ENCODE assay signal across 20 cellular contexts in genomic region chr2:211846031-211846400, GRCh38.
"Had no signal": no experiment of that assay in that cellular context is flagged by ENCODE, and none has a peak within 500 bp of the region (broad histone marks: within the 10 kb centered on the region; RNA-seq: fewer than 3 reads in every experiment).

No MANE protein-coding gene starts in this region.

- H3K9me3 ChIP-seq: SJCRH30 had no signal

- H3K27ac ChIP-seq: SJCRH30, SK-N-MC had no signal

- DNase-seq: activated CD4-positive, alpha-beta T cell treated with anti-CD3 and anti-CD28 coated beads, Interleukin-2, amount 10 ng/mL, durations not matched to agents 24 days and 14 days; activated CD4-positive, alpha-beta T cell treated with anti-CD3 and anti-CD28 coated beads, Interleukin-2, amount 50 U/mL, for 48 hours; activated CD8-positive, alpha-beta T cell treated with anti-CD3 and anti-CD28 coated beads, Interleukin-2, amount 10 ng/mL, durations not matched to agents 7 days and 5 days; activated gamma-delta T cell treated with Interleukin-2 at 50 U/mL for 16 hours; activated naive CD4-positive, alpha-beta T cell treated with anti-CD3 and anti-CD28 coated beads for 36 hours; activated T-cell treated with anti-CD3 and anti-CD28 coated beads, Interleukin-2, amount 50 U/mL, for 24 hours; anterior cingulate cortex; central memory CD4-positive, alpha-beta T cell; NCI-H1092 treated with DMSO at 0.1 percent for 48 hours; NCI-H1417; NCI-H187; NCI-H2029 treated with DMSO at 0.1 percent for 48 hours; NCI-H345; NCI-H526 treated with DMSO at 0.1 percent for 48 hours; NCI-H774; SHP77 had no signal

- H3K4me3 ChIP-seq: SJCRH30, SK-N-MC had no signal

- H3K27me3 ChIP-seq: SJCRH30 had no signal

- H3K36me3 ChIP-seq: SJCRH30 had no signal

- ATAC-seq: activated CD8-positive, alpha-beta T cell treated with anti-CD3 and anti-CD28 coated beads, Interleukin-2, amount 10 ng/mL, durations not matched to agents 7 days and 5 days; activated naive CD4-positive, alpha-beta T cell treated with anti-CD3 and anti-CD28 coated beads, Interleukin-2, amount 50 U/mL, for 72 hours; Panc1 had no signal
